Comparison of ENCODE assay signal across 1 cellular context in genomic region chr17:48055531-48056245, GRCh38.
TF ChIP-seq lines count a peak whose summit lies in the region.

No MANE protein-coding gene starts in this region.

TF ChIP-seq in K562, 482 proteins besides CTCF, POLR2A, EP300 and RAD21 (continued from another document and continues in another):
- TF ChIP-seq IRF9 (tag; IDR thresholded peaks at IDR 0.05) = peak; percentile 71; the same call in 1 of the 2 replicates
- no peak for TF ChIP-seq BCOR (IDR thresholded peaks at IDR 0.05)
- TF ChIP-seq ZNF75A (CRISPR knock-in tag; IDR thresholded peaks at IDR 0.05) = no peak
- no peak for TF ChIP-seq MYBL2 (IDR thresholded peaks at IDR 0.05; ENCODE audit: low read depth)
- no peak for TF ChIP-seq MYBL2 (CRISPR knock-in tag; IDR thresholded peaks at IDR 0.05; ENCODE audit: borderline replicate concordance)
- TF ChIP-seq ATF1 (CRISPR knock-in tag; IDR thresholded peaks at IDR 0.05) = no peak
- TF ChIP-seq ATF1 (tag; IDR thresholded peaks at IDR 0.05) = 0 out of 2 replicates have a peak, but pooled peaks have one; percentile 27
- no peak for TF ChIP-seq THAP12 (CRISPR knock-in tag; IDR thresholded peaks at IDR 0.05)
- TF ChIP-seq COPS2 (conservative IDR thresholded peaks at IDR 0.05) = no peak
- peak; percentile 81 for TF ChIP-seq BRD9 (IDR thresholded peaks at IDR 0.05; ENCODE audit: low read depth, partially characterized antibody)
- no peak for TF ChIP-seq CBX2 (IDR thresholded peaks at IDR 0.05; ENCODE audit: insufficient read depth, low read length, poor library complexity, severe bottlenecking)
- TF ChIP-seq CUX1 (CRISPR knock-in tag; IDR thresholded peaks at IDR 0.05) = no peak
- peak; percentile 15; the same call in 1 of the 2 replicates for TF ChIP-seq C11orf30 (IDR thresholded peaks at IDR 0.05; ENCODE audit: low read depth)
- no peak for TF ChIP-seq TCF7L2 (IDR thresholded peaks at IDR 0.05; ENCODE audit: low read depth, low read length)
- no peak for TF ChIP-seq NCOA4 (IDR thresholded peaks at IDR 0.05; ENCODE audit: partially characterized antibody)
- no peak for TF ChIP-seq ZNF133 (CRISPR knock-in tag; IDR thresholded peaks at IDR 0.05)
- TF ChIP-seq PYGO2 (tag; IDR thresholded peaks at IDR 0.05) = no peak
- TF ChIP-seq DIDO1 (tag; IDR thresholded peaks at IDR 0.05; ENCODE audit: low read depth) = no peak
- TF ChIP-seq SAFB (IDR thresholded peaks at IDR 0.05; ENCODE audit: borderline replicate concordance, low read depth, low read length) = no peak
- no peak for TF ChIP-seq HDAC1 (IDR thresholded peaks at IDR 0.05)
- no peak for TF ChIP-seq NFE2L1 (tag; IDR thresholded peaks at IDR 0.05; ENCODE audit: borderline replicate concordance, low read depth)
- no peak for TF ChIP-seq SP1 (CRISPR knock-in tag; IDR thresholded peaks at IDR 0.05)
- TF ChIP-seq SMC3 (conservative IDR thresholded peaks at IDR 0.05; ENCODE audit: insufficient read depth, low read depth, low read length) = no peak
- peak; percentile 68 for TF ChIP-seq CXXC5 (CRISPR knock-in tag; IDR thresholded peaks at IDR 0.05)
- TF ChIP-seq ZBTB17 (CRISPR knock-in tag; IDR thresholded peaks at IDR 0.05) = peak; percentile 31; the same call in 1 of the 2 replicates
- no peak for TF ChIP-seq SPI1 (IDR thresholded peaks at IDR 0.05; ENCODE audit: borderline replicate concordance, low read depth, low read length)
- TF ChIP-seq PHTF2 (CRISPR knock-in tag; IDR thresholded peaks at IDR 0.05) = no peak
- no peak; the same call in 1 of the 2 replicates for TF ChIP-seq BRD4 (IDR thresholded peaks at IDR 0.05)
- TF ChIP-seq FOXM1 (IDR thresholded peaks at IDR 0.05; ENCODE audit: low read depth) = no peak
- TF ChIP-seq FOXM1 (CRISPR knock-in tag; IDR thresholded peaks at IDR 0.05; ENCODE audit: low read depth) = no peak
- TF ChIP-seq FOXK2 (conservative IDR thresholded peaks at IDR 0.05 in 1 of 2, IDR thresholded peaks at IDR 0.05 in 1 of 2; ENCODE audit: low read depth in 2 of 2) = 0 out of 4 replicates have a peak, but pooled peaks of 1 of the 2 experiments have one; percentile 17
- TF ChIP-seq CTBP1 (IDR thresholded peaks at IDR 0.05; ENCODE audit: borderline replicate concordance) = peak; percentile 79
- no peak for TF ChIP-seq DACH1 (IDR thresholded peaks at IDR 0.05; ENCODE audit: partially characterized antibody)
- TF ChIP-seq RB1 (IDR thresholded peaks at IDR 0.05; ENCODE audit: low read depth) = no peak
- TF ChIP-seq TAF9B (IDR thresholded peaks at IDR 0.05; ENCODE audit: partially characterized antibody) = no peak
- no peak for TF ChIP-seq NR3C1 (CRISPR knock-in tag; IDR thresholded peaks at IDR 0.05)
- no peak for TF ChIP-seq MLLT1 (IDR thresholded peaks at IDR 0.05)
- TF ChIP-seq UBTF (IDR thresholded peaks at IDR 0.05; ENCODE audit: borderline replicate concordance in 1 of 2, low read depth in 2 of 2, low read length in 2 of 2) = no peak
- TF ChIP-seq ZBTB33 (CRISPR knock-in tag; IDR thresholded peaks at IDR 0.05) = no peak
- no peak for TF ChIP-seq ZKSCAN3 (CRISPR knock-in tag; IDR thresholded peaks at IDR 0.05)
- no peak for TF ChIP-seq PHF20 (IDR thresholded peaks at IDR 0.05; ENCODE audit: partially characterized antibody)
- no peak for TF ChIP-seq BRCA1 (IDR thresholded peaks at IDR 0.05)
- TF ChIP-seq BRCA1 (CRISPR knock-in tag; IDR thresholded peaks at IDR 0.05) = no peak
- no peak for TF ChIP-seq ZNF507 (tag; conservative IDR thresholded peaks at IDR 0.05)
- TF ChIP-seq SIN3A (IDR thresholded peaks at IDR 0.05; ENCODE audit: borderline replicate concordance in 2 of 2, control insufficient read depth in 1 of 2, low read depth in 2 of 2, low read length in 2 of 2) = no peak
- TF ChIP-seq CREB5 (CRISPR knock-in tag; IDR thresholded peaks at IDR 0.05) = 0 out of 2 replicates have a peak, but pooled peaks have one; percentile 37
- TF ChIP-seq ZBTB8A (IDR thresholded peaks at IDR 0.05; ENCODE audit: partially characterized antibody) = no peak
- TF ChIP-seq NBN (IDR thresholded peaks at IDR 0.05; ENCODE audit: low read depth) = no peak
- TF ChIP-seq HMBOX1 (IDR thresholded peaks at IDR 0.05) = no peak
- no peak for TF ChIP-seq HOMEZ (CRISPR knock-in tag; IDR thresholded peaks at IDR 0.05)
- no peak for TF ChIP-seq MEF2A (IDR thresholded peaks at IDR 0.05; ENCODE audit: control insufficient read depth, low read depth, low read length)
- no peak for TF ChIP-seq LEF1 (IDR thresholded peaks at IDR 0.05)
- TF ChIP-seq CCAR2 (IDR thresholded peaks at IDR 0.05; ENCODE audit: low read depth, low read length) = no peak
